10 cellular contexts compared by ENCODE assay signal in genomic region chr10:86759073-86759672, GRCh38. TPM values are rescaled to one million over a fixed set of nuclear protein-coding genes. Genes with fewer than 3 reads are reported as not detected.
DNase-seq lines count a peak whose midpoint lies in the region; TF ChIP-seq lines count a peak whose summit lies in the region.
"Had no signal": no experiment of that assay in that cellular context is flagged by ENCODE, and none has a peak within 500 bp of the region (broad histone marks: within the 10 kb centered on the region; RNA-seq: fewer than 3 reads in every experiment).

No MANE protein-coding gene starts in this region.

- H3K79me2 ChIP-seq in mammary epithelial cell (ENCODE audit: insufficient read depth, low read length), result peaks cover 93% of the 10 kb centered on the region

- H3K4me2 ChIP-seq in mammary epithelial cell (ENCODE audit: insufficient read depth, low read depth, low read length), result peak overlapping the region; percentile 88

- 67% methylated on average over 3 of the region's 3 CpGs for WGBS in mammary epithelial cell (ENCODE audit: low coverage, missing lambda C conversion rate)

- H3K4me3 Mint-ChIP-seq in HFFc6, result peak overlapping the region; percentile 93

- H3K27ac Mint-ChIP-seq in HFFc6, result peak overlapping the region; percentile 80
- H3K27ac Mint-ChIP-seq: activated CD4-positive, alpha-beta memory T cell treated with anti-CD3 and anti-CD28 coated beads, Interleukin-2, amount 10 ng/mL, durations not matched to agents 7 days and 5 days had no signal

- H3K4me1 Mint-ChIP-seq in HFFc6 (ENCODE audit: low read depth), result peaks cover 44% of the 10 kb centered on the region

- H3K9ac ChIP-seq in mammary epithelial cell (ENCODE audit: insufficient read depth, low read length) (no peak overlapping the region), muscle layer of colon (ENCODE audit: low read length) (peak overlapping the region; percentile 81)

- BruUV-seq in mammary epithelial cell (replicated peaks; lab: Mats Ljungman, UMichigan), result no TSS peak

- in situ Hi-C loops in mammary epithelial cell (cut with MboI; ENCODE audit: low sequenced_read_pairs in 2 of 2) (no loop called here), brain microvascular endothelial cell (cut with HindIII; ENCODE audit: low pct_ligation_motif_present, low sequenced_read_pairs) (no loop called here)

- CTCF ChIA-PET in mammary epithelial cell (lab: Charles Lee; ENCODE audit: low non-redundant PET), result no interaction called here

- H3K4me3 ChIP-seq in mammary epithelial cell (replicated peaks in 1 of 3; ENCODE audit: insufficient read depth in 1 of 3, low read depth in 2 of 3, low read length in 3 of 3), result no peak overlapping the region
- peak overlapping the region; percentile 78 to 81 for H3K4me3 ChIP-seq in muscle layer of colon (ENCODE audit: low read depth in 1 of 2, low read length in 2 of 2)
- no peak overlapping the region for H3K4me3 ChIP-seq in brain microvascular endothelial cell (ENCODE audit: low read depth, low read length)

- dilution Hi-C loops in mammary epithelial cell (cut with HindIII; ENCODE audit: low sequenced_read_pairs), result no loop called here

- no peaks in the 10 kb centered on the region for H4K20me1 ChIP-seq in mammary epithelial cell (ENCODE audit: insufficient read depth, low read length)

- H3K4me1 ChIP-seq in mammary epithelial cell (ENCODE audit: insufficient read depth, low read length), result peaks cover 14% of the 10 kb centered on the region
- H3K4me1 ChIP-seq in muscle layer of colon (ENCODE audit: insufficient read depth, low read length), result peaks cover 31% of the 10 kb centered on the region

- no peaks in the 10 kb centered on the region; the same call in 1 of the 2 replicates for H3K36me3 Mint-ChIP-seq in HFFc6 (ENCODE audit: low read depth)

- H2AFZ ChIP-seq in mammary epithelial cell (ENCODE audit: low read depth, low read length), result no peak overlapping the region

- H3K9me3 ChIP-seq in mammary epithelial cell (replicated peaks; ENCODE audit: insufficient read depth, low read length) (no peaks in the 10 kb centered on the region), muscle layer of colon (ENCODE audit: low read length) (no peaks in the 10 kb centered on the region)

- H3K27me3 ChIP-seq in mammary epithelial cell (ENCODE audit: insufficient read depth, low read length) (no peaks in the 10 kb centered on the region), muscle layer of colon (ENCODE audit: control insufficient read depth in 1 of 2, insufficient read depth in 2 of 2, low read length in 2 of 2) (no peaks in the 10 kb centered on the region), brain microvascular endothelial cell (replicated peaks) (no peaks in the 10 kb centered on the region)

- no peaks in the 10 kb centered on the region for H3K9me3 Mint-ChIP-seq in HFFc6
- H3K9me3 Mint-ChIP-seq: activated CD4-positive, alpha-beta memory T cell treated with anti-CD3 and anti-CD28 coated beads, Interleukin-2, amount 10 ng/mL, durations not matched to agents 7 days and 5 days had no signal

- peak; percentile 42 to 43 for DNase-seq in AML-193 (lab: John Stamatoyannopoulos, UW)
- DNase-seq in HFFc6, result no peak
- no peak for DNase-seq in mammary epithelial cell
- no peak for DNase-seq in cerebellar cortex (ENCODE audit: low spot score)
- DNase-seq in NCI-H146 (lab: John Stamatoyannopoulos, UW), result no peak
- DNase-seq in brain microvascular endothelial cell, result no peak
- no peak for DNase-seq in GM20000 (ENCODE audit: low spot score)
- DNase-seq: activated CD4-positive, alpha-beta memory T cell treated with anti-CD3 and anti-CD28 coated beads, Interleukin-2, amount 10 ng/mL, durations not matched to agents 7 days and 5 days; NCI-H1092 had no signal

- H3K27me3 Mint-ChIP-seq in HFFc6 (ENCODE audit: insufficient read depth), result no peaks in the 10 kb centered on the region; the same call in 1 of the 2 replicates

- no peaks in the 10 kb centered on the region for H3K36me3 ChIP-seq in mammary epithelial cell (ENCODE audit: insufficient read depth, low read length)
- no peaks in the 10 kb centered on the region for H3K36me3 ChIP-seq in muscle layer of colon (ENCODE audit: insufficient read depth, low read length)
- no peaks in the 10 kb centered on the region for H3K36me3 ChIP-seq in brain microvascular endothelial cell (replicated peaks)

- H3K27ac ChIP-seq in mammary epithelial cell (ENCODE audit: insufficient read depth, low read depth, low read length), result no peak overlapping the region
- H3K27ac ChIP-seq in muscle layer of colon (ENCODE audit: low read depth, low read length), result peak overlapping the region; percentile 99
- H3K27ac ChIP-seq in brain microvascular endothelial cell, result no peak overlapping the region

- TF ChIP-seq CTCF in HFFc6 (IDR thresholded peaks at IDR 0.05) (no peak), mammary epithelial cell (conservative IDR thresholded peaks at IDR 0.05 in 1 of 2, IDR thresholded peaks at IDR 0.05 in 1 of 2; ENCODE audit: extremely low read depth in 1 of 2, insufficient read depth in 1 of 2, low read depth in 1 of 2, low read length in 2 of 2) (no peak), brain microvascular endothelial cell (IDR thresholded peaks at IDR 0.05; ENCODE audit: low read depth, low read length, missing control alignments) (no peak), GM20000 (IDR thresholded peaks at IDR 0.05; ENCODE audit: extremely low read depth, missing control alignments) (no peak)

- intact Hi-C loops in mammary epithelial cell (cut with micrococcal nuclease), result loop anchor here (5.0 kb wide), 2 partner anchors 38 to 108 kb away; no protein-coding TSS in a partner anchor

RNA-seq across cellular contexts. Expression of gene BMPR1A, which starts 2.8 kb away (rescaled TPM):
- 10 to 100 TPM; 41.9 to 50.5 (median 46.6) TPM for total RNA-seq in HFFc6 (2021; fragmentation: NEBNext Ultra II Directional; extraction: Animal tissue kit (Norgen Biotek cat#: 25700))
- 10 to 100 TPM; 29.8 to 58.0 TPM for total RNA-seq in mammary epithelial cell
- polyA plus RNA-seq in mammary epithelial cell, result 19.1 TPM
- 16.7 TPM for polyA minus RNA-seq in mammary epithelial cell

Comparison
In these comparisons a context has a peak if more than half of its experiments do, and no peak if none do; other contexts are left out.
1. DNase-seq: peak in AML-193 (2 of 2); none in HFFc6 (single experiment), mammary epithelial cell (single experiment), cerebellar cortex (single experiment), NCI-H146 (single experiment), brain microvascular endothelial cell (single experiment) and GM20000 (single experiment).
2. H3K4me3 ChIP-seq: peak in muscle layer of colon (2 of 2); none in mammary epithelial cell (0 of 3) and brain microvascular endothelial cell (single experiment).